ENCODE assay signal across 1 cellular context in the genomic region with DNA sequence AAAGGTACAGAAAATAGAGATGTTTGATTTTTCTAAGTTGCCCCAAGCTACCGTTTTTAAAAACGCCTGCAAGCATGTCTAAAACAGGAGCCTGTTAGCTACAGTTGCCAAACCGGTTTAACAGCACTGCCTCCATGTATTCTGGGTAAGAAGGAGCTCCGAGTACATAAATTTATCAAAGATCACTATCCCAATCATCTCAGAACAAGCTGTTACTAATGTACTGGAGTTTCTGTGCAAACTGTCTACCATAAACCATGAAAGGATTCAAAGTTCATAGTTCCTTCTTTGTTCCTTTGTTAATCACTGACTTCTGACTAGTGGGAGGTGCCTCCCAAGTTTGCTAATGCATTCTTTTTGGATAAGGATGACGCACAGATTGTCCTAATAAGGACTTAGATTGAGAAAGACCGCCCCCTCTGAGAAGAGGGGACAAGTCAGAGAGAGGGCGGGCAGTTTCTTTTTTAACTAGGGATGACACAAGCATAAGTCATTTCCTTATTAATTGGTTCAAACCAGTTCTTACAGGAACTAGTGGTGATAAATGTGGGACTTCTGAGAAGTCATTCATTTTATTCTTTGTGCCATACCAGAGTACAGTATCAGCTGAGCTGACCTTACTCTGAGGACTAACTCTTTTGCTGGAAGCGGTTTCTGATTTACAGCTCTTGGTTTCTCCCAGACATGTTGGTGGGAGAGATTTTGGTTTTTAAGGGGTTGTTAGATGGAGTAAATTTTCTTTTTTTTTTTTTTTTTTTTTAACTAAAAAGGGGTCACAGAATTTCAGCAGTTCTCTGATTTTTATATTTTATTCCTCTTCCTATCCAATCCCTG.
TF ChIP-seq lines count a peak whose summit lies in the region.

No MANE protein-coding gene starts in this region.

TF ChIP-seq in GM23338, 12 proteins besides CTCF, POLR2A, EP300 and RAD21 (continued from another document):
- TF ChIP-seq, protein P1, sequence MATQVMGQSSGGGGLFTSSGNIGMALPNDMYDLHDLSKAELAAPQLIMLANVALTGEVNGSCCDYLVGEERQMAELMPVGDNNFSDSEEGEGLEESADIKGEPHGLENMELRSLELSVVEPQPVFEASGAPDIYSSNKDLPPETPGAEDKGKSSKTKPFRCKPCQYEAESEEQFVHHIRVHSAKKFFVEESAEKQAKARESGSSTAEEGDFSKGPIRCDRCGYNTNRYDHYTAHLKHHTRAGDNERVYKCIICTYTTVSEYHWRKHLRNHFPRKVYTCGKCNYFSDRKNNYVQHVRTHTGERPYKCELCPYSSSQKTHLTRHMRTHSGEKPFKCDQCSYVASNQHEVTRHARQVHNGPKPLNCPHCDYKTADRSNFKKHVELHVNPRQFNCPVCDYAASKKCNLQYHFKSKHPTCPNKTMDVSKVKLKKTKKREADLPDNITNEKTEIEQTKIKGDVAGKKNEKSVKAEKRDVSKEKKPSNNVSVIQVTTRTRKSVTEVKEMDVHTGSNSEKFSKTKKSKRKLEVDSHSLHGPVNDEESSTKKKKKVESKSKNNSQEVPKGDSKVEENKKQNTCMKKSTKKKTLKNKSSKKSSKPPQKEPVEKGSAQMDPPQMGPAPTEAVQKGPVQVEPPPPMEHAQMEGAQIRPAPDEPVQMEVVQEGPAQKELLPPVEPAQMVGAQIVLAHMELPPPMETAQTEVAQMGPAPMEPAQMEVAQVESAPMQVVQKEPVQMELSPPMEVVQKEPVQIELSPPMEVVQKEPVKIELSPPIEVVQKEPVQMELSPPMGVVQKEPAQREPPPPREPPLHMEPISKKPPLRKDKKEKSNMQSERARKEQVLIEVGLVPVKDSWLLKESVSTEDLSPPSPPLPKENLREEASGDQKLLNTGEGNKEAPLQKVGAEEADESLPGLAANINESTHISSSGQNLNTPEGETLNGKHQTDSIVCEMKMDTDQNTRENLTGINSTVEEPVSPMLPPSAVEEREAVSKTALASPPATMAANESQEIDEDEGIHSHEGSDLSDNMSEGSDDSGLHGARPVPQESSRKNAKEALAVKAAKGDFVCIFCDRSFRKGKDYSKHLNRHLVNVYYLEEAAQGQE (IDR thresholded peaks at IDR 0.05; ENCODE audit: unreplicated experiment): no peak
- TF ChIP-seq EZH2phosphoT487 (IDR thresholded peaks at IDR 0.05; ENCODE audit: unreplicated experiment): no peak
- TF ChIP-seq ZNF114 (CRISPR knock-in tag; IDR thresholded peaks at IDR 0.05): no peak
- TF ChIP-seq ZNF331 (CRISPR knock-in tag; IDR thresholded peaks at IDR 0.05; ENCODE audit: low read depth): no peak
- 0 out of 2 replicates have a peak, but pooled peaks have one; percentile 14 for TF ChIP-seq NANOG (IDR thresholded peaks at IDR 0.05; ENCODE audit: borderline replicate concordance)
- peak; percentile 78 for TF ChIP-seq POLR2AphosphoS5 (IDR thresholded peaks at IDR 0.05; ENCODE audit: low read depth)
TF ChIP-seq in GM23338: peak in this region for 3.
